22 cellular contexts compared by ENCODE assay signal in the genomic region with DNA sequence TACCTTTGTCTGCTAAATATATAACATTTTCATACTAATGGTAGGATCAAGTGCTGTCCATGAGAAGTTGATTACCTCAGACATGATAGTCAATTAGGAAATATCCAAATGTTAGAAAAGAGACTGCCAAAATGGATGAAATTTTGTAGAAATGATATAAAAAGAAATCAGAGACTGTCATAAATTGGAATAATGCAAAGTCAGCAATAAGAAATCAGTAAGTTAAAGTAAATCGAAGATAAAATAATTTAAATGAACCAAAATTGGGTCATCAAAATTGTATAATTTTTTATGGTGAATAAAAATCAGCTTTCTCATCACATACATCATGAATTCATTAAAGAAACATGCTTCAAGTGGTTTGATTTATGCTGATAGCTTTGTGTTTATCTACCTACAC.
A peak's percentile ranks its signal among the peaks of the same experiment; 100 is the strongest.
DNase-seq lines count a peak whose midpoint lies in the region; ATAC-seq, FAIRE-seq and TF ChIP-seq lines count a peak whose summit lies in the region.
"Had no signal": no experiment of that assay in that cellular context is flagged by ENCODE, and none has a peak within 500 bp of the region (broad histone marks: within the 10 kb centered on the region; RNA-seq: fewer than 3 reads in every experiment).

No MANE protein-coding gene starts in this region.

- H3K36me3 ChIP-seq in HepG2 (replicated peaks in 1 of 2; ENCODE audit: control insufficient read depth in 1 of 2, insufficient read depth in 2 of 2, low read length in 2 of 2) = no peaks in the 10 kb centered on the region
- H3K36me3 ChIP-seq in right lobe of liver = no peaks in the 10 kb centered on the region
- H3K36me3 ChIP-seq in K562 (ENCODE audit: control insufficient read depth, insufficient read depth, low read length) = no peaks in the 10 kb centered on the region
- H3K36me3 ChIP-seq: BE2C, BLaER1 had no signal

- no peak for TF ChIP-seq EP300 in HepG2 (IDR thresholded peaks at IDR 0.05; ENCODE audit: low read depth in 2 of 2, low read length in 2 of 2)
- TF ChIP-seq EP300 in HepG2 (CRISPR knock-in tag; IDR thresholded peaks at IDR 0.05; ENCODE audit: borderline replicate concordance) = no peak
- TF ChIP-seq EP300 in K562 (IDR thresholded peaks at IDR 0.05; ENCODE audit: low read length) = no peak

- ATAC-seq in HepG2 (no peak), right lobe of liver (no peak), K562 (no peak)

- 0% methylated on average over 1 of the region's 1 CpG for WGBS in HepG2 (ENCODE audit: low lambda C conversion rate)
- WGBS in right lobe of liver (ENCODE audit: insufficient coverage, low coverage, low lambda C conversion rate, missing lambda C conversion rate) = 26% methylated on average over 1 of the region's 1 CpG
- WGBS in K562 (ENCODE audit: insufficient coverage, low coverage, missing lambda C conversion rate) = 0% methylated on average over 1 of the region's 1 CpG

- no peaks in the 10 kb centered on the region for H3K4me1 ChIP-seq in HepG2 (ENCODE audit: insufficient read depth, low read length)
- H3K4me1 ChIP-seq in right lobe of liver = no peaks in the 10 kb centered on the region
- no peaks in the 10 kb centered on the region for H3K4me1 ChIP-seq in K562 (replicated peaks in 1 of 2; ENCODE audit: control insufficient read depth in 2 of 2, insufficient read depth in 2 of 2, low read length in 2 of 2)
- H3K4me1 ChIP-seq: BE2C, BLaER1 had no signal

- no peaks in the 10 kb centered on the region for H3K79me2 ChIP-seq in HepG2 (ENCODE audit: insufficient read depth, low read length)
- no peaks in the 10 kb centered on the region for H3K79me2 ChIP-seq in K562 (ENCODE audit: control insufficient read depth, insufficient read depth, low read length)

- H3K4me2 ChIP-seq in HepG2 (ENCODE audit: low read depth, low read length) = no peak overlapping the region
- no peak overlapping the region for H3K4me2 ChIP-seq in K562 (ENCODE audit: insufficient read depth, low read length)
- H3K4me2 ChIP-seq: BLaER1 had no signal

- no peak overlapping the region for H3K4me3 ChIP-seq in HepG2 (replicated peaks in 1 of 3; ENCODE audit: insufficient read depth in 1 of 3, low read depth in 2 of 3, low read length in 3 of 3)
- no peak overlapping the region for H3K4me3 ChIP-seq in right lobe of liver
- H3K4me3 ChIP-seq in K562 = no peak overlapping the region
- H3K4me3 ChIP-seq: BLaER1 had no signal

- no peak overlapping the region for H3K27ac ChIP-seq in HepG2 (ENCODE audit: extremely low read length, insufficient read depth, low read length)
- no peak overlapping the region for H3K27ac ChIP-seq in right lobe of liver
- no peak overlapping the region for H3K27ac ChIP-seq in K562 (ENCODE audit: extremely low read depth, low read depth, low read length)
- H3K27ac ChIP-seq: 22Rv1, BLaER1 had no signal

- H3K27me3 ChIP-seq in HepG2 (ENCODE audit: control insufficient read depth in 1 of 2, insufficient read depth in 2 of 2, low read length in 2 of 2) (no peaks in the 10 kb centered on the region), right lobe of liver (no peaks in the 10 kb centered on the region), K562 (ENCODE audit: control insufficient read depth in 2 of 2, insufficient read depth in 2 of 2, low read length in 2 of 2) (no peaks in the 10 kb centered on the region)
- H3K27me3 ChIP-seq: BE2C, BLaER1 had no signal

- H2AFZ ChIP-seq in HepG2 (ENCODE audit: low read length) (no peak overlapping the region), K562 (ENCODE audit: low read depth, low read length) (no peak overlapping the region)

- FAIRE-seq in HepG2 (lab: Jason Lieb, UNC) (no peak), K562 (lab: Jason Lieb, UNC) (no peak), HTR-8/SVneo (lab: Jason Lieb, UNC) (no peak)
- FAIRE-seq: GM12891, GM19239 had no signal

- H3K9me3 ChIP-seq in HepG2 (ENCODE audit: low read length) = no peaks in the 10 kb centered on the region
- no peaks in the 10 kb centered on the region for H3K9me3 ChIP-seq in right lobe of liver
- H3K9me3 ChIP-seq in K562 (replicated peaks; ENCODE audit: control insufficient read depth, insufficient read depth, low read depth, low read length) = no peaks in the 10 kb centered on the region
- H3K9me3 ChIP-seq: BE2C, BLaER1 had no signal

- no TSS peak for BruUV-seq in HepG2 (replicated peaks; lab: Mats Ljungman, UMichigan)
- BruUV-seq in K562 (replicated peaks; lab: Mats Ljungman, UMichigan) = no TSS peak

- in situ Hi-C loops in HepG2 (cut with HindIII; ENCODE audit: extremely low pct_ligation_motif_present, low pct_unique_long_range_greater_than_20kb) = no loop called here
- in situ Hi-C loops in K562 (cut with MboI) = no loop called here

- no peaks in the 10 kb centered on the region for H3K9me1 ChIP-seq in K562 (ENCODE audit: control insufficient read depth, insufficient read depth, low read length)

- DNase-seq in HepG2 (ENCODE audit: low spot score) (no peak), right lobe of liver (no peak), K562 (ENCODE audit: extremely low read depth in 1 of 4, low spot score in 3 of 4) (no peak), EL (no peak), HTR-8/SVneo (ENCODE audit: insufficient read length, low spot score) (no peak)
- DNase-seq: ACHN; BE2C; C1 segment of cervical spinal cord; CD4-positive, alpha-beta memory T cell; CD4-positive, CD25-positive, alpha-beta regulatory T cell; CD8-positive, alpha-beta memory T cell; COR-L47; DMS 273 treated with DMSO at 0.1 percent for 48 hours; DMS153; DMS53; DMS79; DND-41; GF-D8 had no signal

- H4K20me1 ChIP-seq in HepG2 (ENCODE audit: insufficient read depth, low read length) (no peaks in the 10 kb centered on the region), K562 (replicated peaks; ENCODE audit: control insufficient read depth, insufficient read depth, low read length) (no peaks in the 10 kb centered on the region)
- H4K20me1 ChIP-seq: BLaER1 had no signal

- TF ChIP-seq RAD21 in HepG2 (CRISPR knock-in tag; IDR thresholded peaks at IDR 0.05) (no peak), K562 (CRISPR knock-in tag; conservative IDR thresholded peaks at IDR 0.05 in 1 of 2, IDR thresholded peaks at IDR 0.05 in 1 of 2) (no peak)

- TF ChIP-seq POLR2A in HepG2 (IDR thresholded peaks at IDR 0.05; ENCODE audit: insufficient read depth in 1 of 2, low read depth in 2 of 2, low read length in 2 of 2) = no peak
- TF ChIP-seq POLR2A in right lobe of liver (IDR thresholded peaks at IDR 0.05) = no peak
- no peak for TF ChIP-seq POLR2A in K562 (conservative IDR thresholded peaks at IDR 0.05)

- POLR2A ChIA-PET in HepG2 (lab: Yijun Ruan, JAX) (no interaction called here), K562 (lab: Yijun Ruan, JAX) (no interaction called here)

- intact Hi-C loops in HepG2 (cut with micrococcal nuclease; ENCODE audit: unreplicated experiment) (no loop called here), right lobe of liver (cut with DNase I) (no loop called here), K562 (cut with micrococcal nuclease) (no loop called here)

- TF ChIP-seq CTCF in HepG2 (CRISPR knock-in tag; IDR thresholded peaks at IDR 0.05) (no peak), right lobe of liver (IDR thresholded peaks at IDR 0.05) (no peak), K562 (IDR thresholded peaks at IDR 0.05 in 2 of 3, conservative IDR thresholded peaks at IDR 0.05 in 1 of 3; ENCODE audit: insufficient read depth in 2 of 3, low read depth in 1 of 3, low read length in 3 of 3) (no peak)

- CTCF ChIA-PET in HepG2 (lab: Yijun Ruan, JAX; ENCODE audit: low intra/inter-chr PET ratio, low total read pairs) = no interaction called here
- CTCF ChIA-PET in K562 (lab: Yijun Ruan, JAX; ENCODE audit: low intra/inter-chr PET ratio) = no interaction called here

- H3K9ac ChIP-seq in HepG2 (ENCODE audit: insufficient read depth, low read depth, low read length) (no peak overlapping the region), K562 (ENCODE audit: insufficient read depth in 1 of 2, low read depth in 2 of 2, low read length in 2 of 2) (no peak overlapping the region)
- H3K9ac ChIP-seq: BLaER1 had no signal

TF ChIP-seq in HepG2, 621 proteins besides CTCF, POLR2A, EP300 and RAD21:
- TF ChIP-seq MAFK (conservative IDR thresholded peaks at IDR 0.05 in 1 of 2, IDR thresholded peaks at IDR 0.05 in 1 of 2; ENCODE audit: low read length in 2 of 2) (peak; percentile 89 to 97), SPEN (CRISPR knock-in tag; IDR thresholded peaks at IDR 0.05; ENCODE audit: low read depth) (no peak), TCF7 (IDR thresholded peaks at IDR 0.05; ENCODE audit: low read depth) (no peak), MAFF (IDR thresholded peaks at IDR 0.05; ENCODE audit: low read depth, low read length) (peak; percentile 94)

TF ChIP-seq in K562, 482 proteins besides CTCF, POLR2A, EP300 and RAD21:
- TF ChIP-seq MAFF (IDR thresholded peaks at IDR 0.05; ENCODE audit: low read length) (peak; percentile 84), ZNF347 (CRISPR knock-in tag; IDR thresholded peaks at IDR 0.05; ENCODE audit: low read depth) (no peak), C11orf30 (IDR thresholded peaks at IDR 0.05; ENCODE audit: low read depth) (peak; percentile 62), MAFK (IDR thresholded peaks at IDR 0.05; ENCODE audit: low read length) (peak; percentile 89), MYBL2 (IDR thresholded peaks at IDR 0.05; ENCODE audit: low read depth) (no peak), MYBL2 (CRISPR knock-in tag; IDR thresholded peaks at IDR 0.05; ENCODE audit: borderline replicate concordance) (no peak), CBFA2T2 (conservative IDR thresholded peaks at IDR 0.05) (no peak), PML (IDR thresholded peaks at IDR 0.05; ENCODE audit: low read length) (no peak), MAFG (tag; conservative IDR thresholded peaks at IDR 0.05) (peak; percentile 70), LCOR (CRISPR knock-in tag; IDR thresholded peaks at IDR 0.05) (no peak), ZNF316 (IDR thresholded peaks at IDR 0.05) (peak; percentile 88)
